ENCODE assay signal across 11 cellular contexts in genomic region chr15:66253296-66253642, GRCh38. TPM values are rescaled to one million over a fixed set of nuclear protein-coding genes. Genes with fewer than 3 reads are reported as not detected.
DNase-seq lines count a peak whose midpoint lies in the region; ATAC-seq and TF ChIP-seq lines count a peak whose summit lies in the region.
"Had no signal": no experiment of that assay in that cellular context is flagged by ENCODE, and none has a peak within 500 bp of the region (broad histone marks: within the 10 kb centered on the region; RNA-seq: fewer than 3 reads in every experiment).

No MANE protein-coding gene starts in this region.

- H3K27ac ChIP-seq in right cardiac atrium (ENCODE audit: low read length) (no peak overlapping the region), skeletal muscle tissue (ENCODE audit: low read depth, low read length) (no peak overlapping the region)

- H3K27me3 Mint-ChIP-seq in natural killer cell treated with Interleukin-12 subunit alpha and Interleukin-12 subunit beta and Interleukin-15 and Interleukin-18, amount 100 ng/mL, for 72 hours = peaks cover 53 to 66% of the 10 kb centered on the region in 2 donors
- H3K27me3 Mint-ChIP-seq in activated T-helper 1 cell treated with anti-CD3 and anti-CD28 coated beads, Interleukin-12 subunit alpha, Interleukin-12 subunit beta, Interleukin-2, Interleukin-4 antibody, amounts not matched to agents 30 ng/mL and 10 ng/mL and 1 ng/mL, durations not matched to agents 14 hours and 24 hours and 36 hours (ENCODE audit: insufficient read depth) = peaks cover 76% of the 10 kb centered on the region

- H3K4me1 ChIP-seq in right cardiac atrium (ENCODE audit: control insufficient read depth, insufficient read depth, low read length) = peaks cover 2% of the 10 kb centered on the region
- peaks cover 12 to 22% (median 18%) of the 10 kb centered on the region in 3 donors for H3K4me1 ChIP-seq in skeletal muscle tissue (ENCODE audit: control insufficient read depth in 3 of 3, insufficient read depth in 3 of 3, low read length in 3 of 3)

- ATAC-seq in SK-N-SH treated with all-trans-retinoic acid at 6 μM for 48 hours (peak; percentile 24), right cardiac atrium (peak in 1 of 2 donors; percentile 22)
- no peak for ATAC-seq in natural killer cell treated with Interleukin-12 subunit alpha and Interleukin-12 subunit beta and Interleukin-15 and Interleukin-18, amount 100 ng/mL, for 72 hours

- H3K4me3 ChIP-seq in GM12864 (ENCODE audit: low read depth, low read length) (peak overlapping the region; percentile 5), right cardiac atrium (ENCODE audit: low read length) (peak overlapping the region; percentile 40), skeletal muscle tissue (ENCODE audit: low read length in 3 of 3) (peak overlapping the region; percentile 70 to 73 (median 72))

- H3K36me3 Mint-ChIP-seq in natural killer cell treated with Interleukin-12 subunit alpha and Interleukin-12 subunit beta and Interleukin-15 and Interleukin-18, amount 100 ng/mL, for 72 hours = no peaks in the 10 kb centered on the region
- peaks cover 3% of the 10 kb centered on the region for H3K36me3 Mint-ChIP-seq in activated T-helper 1 cell treated with anti-CD3 and anti-CD28 coated beads, Interleukin-12 subunit alpha, Interleukin-12 subunit beta, Interleukin-2, Interleukin-4 antibody, amounts not matched to agents 30 ng/mL and 10 ng/mL and 1 ng/mL, durations not matched to agents 14 hours and 24 hours and 36 hours (ENCODE audit: low read depth)

- H3K9ac ChIP-seq in skeletal muscle tissue (ENCODE audit: low read depth in 1 of 3, low read length in 3 of 3) = peak overlapping the region in 1 of 3 donors; percentile 50

- 1% methylated on average over 39 of the region's 39 CpGs for WGBS in right cardiac atrium

- H3K27me3 ChIP-seq in right cardiac atrium (ENCODE audit: control insufficient read depth, insufficient read depth) = no peaks in the 10 kb centered on the region
- H3K27me3 ChIP-seq in skeletal muscle tissue (ENCODE audit: control insufficient read depth in 3 of 3, insufficient read depth in 3 of 3, low read length in 3 of 3) = peaks cover 54 to 72% (median 69%) of the 10 kb centered on the region in 3 donors

- no peak overlapping the region for H3K27ac Mint-ChIP-seq in natural killer cell treated with Interleukin-12 subunit alpha and Interleukin-12 subunit beta and Interleukin-15 and Interleukin-18, amount 100 ng/mL, for 72 hours
- H3K27ac Mint-ChIP-seq in activated T-helper 1 cell treated with anti-CD3 and anti-CD28 coated beads, Interleukin-12 subunit alpha, Interleukin-12 subunit beta, Interleukin-2, Interleukin-4 antibody, amounts not matched to agents 30 ng/mL and 10 ng/mL and 1 ng/mL, durations not matched to agents 14 hours and 24 hours and 36 hours = no peak overlapping the region
- H3K27ac Mint-ChIP-seq: activated CD4-positive, alpha-beta T cell treated with anti-CD3 and anti-CD28 coated beads for 36 hours had no signal

- no peak overlapping the region for H3K4me3 Mint-ChIP-seq in natural killer cell treated with Interleukin-12 subunit alpha and Interleukin-12 subunit beta and Interleukin-15 and Interleukin-18, amount 100 ng/mL, for 72 hours
- no peak overlapping the region for H3K4me3 Mint-ChIP-seq in activated T-helper 1 cell treated with anti-CD3 and anti-CD28 coated beads, Interleukin-12 subunit alpha, Interleukin-12 subunit beta, Interleukin-2, Interleukin-4 antibody, amounts not matched to agents 30 ng/mL and 10 ng/mL and 1 ng/mL, durations not matched to agents 14 hours and 24 hours and 36 hours

- no peaks in the 10 kb centered on the region for H3K9me3 ChIP-seq in right cardiac atrium (ENCODE audit: control insufficient read depth, low read length)
- no peaks in the 10 kb centered on the region for H3K9me3 ChIP-seq in skeletal muscle tissue (ENCODE audit: control insufficient read depth in 3 of 3, low read length in 3 of 3)

- no peak for DNase-seq in GM12864 (ENCODE audit: low read depth)
- DNase-seq in right cardiac atrium = no peak
- no peak for DNase-seq in UCSD-AML1 (lab: John Stamatoyannopoulos, UW; ENCODE audit: unreplicated experiment)
- DNase-seq in natural killer cell treated with Interleukin-12 subunit alpha and Interleukin-12 subunit beta and Interleukin-15 and Interleukin-18, amount 100 ng/mL, for 72 hours (ENCODE audit: low spot score) = no peak
- no peak for DNase-seq in HT-29 (ENCODE audit: low spot score)
- DNase-seq in activated T-helper 1 cell treated with anti-CD3 and anti-CD28 coated beads, Interleukin-12 subunit alpha, Interleukin-12 subunit beta, Interleukin-2, Interleukin-4 antibody, amounts not matched to agents 30 ng/mL and 10 ng/mL and 1 ng/mL, durations not matched to agents 14 hours and 24 hours and 36 hours (ENCODE audit: low spot score) = no peak

- H3K4me1 Mint-ChIP-seq in natural killer cell treated with Interleukin-12 subunit alpha and Interleukin-12 subunit beta and Interleukin-15 and Interleukin-18, amount 100 ng/mL, for 72 hours (ENCODE audit: low read depth in 2 of 2) = peaks cover 6 to 8% of the 10 kb centered on the region in 2 donors
- H3K4me1 Mint-ChIP-seq in activated T-helper 1 cell treated with anti-CD3 and anti-CD28 coated beads, Interleukin-12 subunit alpha, Interleukin-12 subunit beta, Interleukin-2, Interleukin-4 antibody, amounts not matched to agents 30 ng/mL and 10 ng/mL and 1 ng/mL, durations not matched to agents 14 hours and 24 hours and 36 hours (ENCODE audit: low read depth) = peaks cover 15% of the 10 kb centered on the region

- intact Hi-C loops in right cardiac atrium (cut with DNase I) = loop anchor here in 1 of 4 donors (10.0 kb wide), 1 partner anchor 62 kb away; no protein-coding TSS in a partner anchor
- intact Hi-C loops in activated T-helper 1 cell treated with anti-CD3 and anti-CD28 coated beads, Interleukin-12 subunit alpha, Interleukin-12 subunit beta, Interleukin-2, Interleukin-4 antibody, amounts not matched to agents 30 ng/mL and 10 ng/mL and 1 ng/mL, durations not matched to agents 14 hours and 24 hours and 36 hours (cut with micrococcal nuclease) = loop anchor here (2.0 kb wide), 1 partner anchor 42 kb away; no protein-coding TSS in a partner anchor

- no peaks in the 10 kb centered on the region for H3K9me3 Mint-ChIP-seq in natural killer cell treated with Interleukin-12 subunit alpha and Interleukin-12 subunit beta and Interleukin-15 and Interleukin-18, amount 100 ng/mL, for 72 hours
- H3K9me3 Mint-ChIP-seq in activated T-helper 1 cell treated with anti-CD3 and anti-CD28 coated beads, Interleukin-12 subunit alpha, Interleukin-12 subunit beta, Interleukin-2, Interleukin-4 antibody, amounts not matched to agents 30 ng/mL and 10 ng/mL and 1 ng/mL, durations not matched to agents 14 hours and 24 hours and 36 hours = no peaks in the 10 kb centered on the region
- H3K9me3 Mint-ChIP-seq: neural crest cell had no signal

- no peak for TF ChIP-seq CTCF in GM12864 (IDR thresholded peaks at IDR 0.05; ENCODE audit: low read depth, low read length, missing control alignments)

- no peaks in the 10 kb centered on the region for H3K36me3 ChIP-seq in skeletal muscle tissue (ENCODE audit: control insufficient read depth in 3 of 3, insufficient read depth in 3 of 3, low read length in 3 of 3)

TF ChIP-seq in SK-N-SH treated with all-trans-retinoic acid at 6 μM for 48 hours, 23 proteins besides CTCF, POLR2A, EP300 and RAD21 (continues in another document):
- TF ChIP-seq ZNF8 (CRISPR knock-in tag; IDR thresholded peaks at IDR 0.05) (no peak), ZNF70 (CRISPR knock-in tag; IDR thresholded peaks at IDR 0.05) (no peak), PPARA (CRISPR knock-in tag; IDR thresholded peaks at IDR 0.05; ENCODE audit: borderline replicate concordance) (no peak), POU6F1 (CRISPR knock-in tag; IDR thresholded peaks at IDR 0.05; ENCODE audit: borderline replicate concordance, low read depth) (no peak), GLIS3 (CRISPR knock-in tag; IDR thresholded peaks at IDR 0.05) (no peak), RARB (CRISPR knock-in tag; IDR thresholded peaks at IDR 0.05) (no peak), ZFP30 (CRISPR knock-in tag; IDR thresholded peaks at IDR 0.05) (no peak), ZNF565 (CRISPR knock-in tag; conservative IDR thresholded peaks at IDR 0.05; ENCODE audit: low read depth) (no peak), TCF4 (CRISPR knock-in tag; IDR thresholded peaks at IDR 0.05; ENCODE audit: borderline replicate concordance) (no peak), BACH2 (CRISPR knock-in tag; IDR thresholded peaks at IDR 0.05; ENCODE audit: borderline replicate concordance) (no peak), ZFP3 (CRISPR knock-in tag; IDR thresholded peaks at IDR 0.05) (no peak)

RNA-seq across cellular contexts. Expression of gene MEGF11, which starts 0.3 kb away (rescaled TPM):
- total RNA-seq in right cardiac atrium = under 1 TPM in 2 of 4 donors, not detected in 2; 0.08 to 0.11 TPM
- polyA plus RNA-seq in right cardiac atrium = 0.11 TPM
- total RNA-seq in skeletal muscle tissue = 0.52 TPM
- not detected for total RNA-seq in natural killer cell treated with Interleukin-12 subunit alpha and Interleukin-12 subunit beta and Interleukin-15 and Interleukin-18, amount 100 ng/mL, for 72 hours
- 0.51 TPM in 1 of 2 replicates, not detected in the other for total RNA-seq in HT-29 (2014; rRNA removed; shearing (Covaris generic))
- total RNA-seq in activated T-helper 1 cell treated with anti-CD3 and anti-CD28 coated beads, Interleukin-12 subunit alpha, Interleukin-12 subunit beta, Interleukin-2, Interleukin-4 antibody, amounts not matched to agents 30 ng/mL and 10 ng/mL and 1 ng/mL, durations not matched to agents 14 hours and 24 hours and 36 hours = not detected in 2 replicates
- total RNA-seq: activated CD4-positive, alpha-beta T cell treated with anti-CD3 and anti-CD28 coated beads for 36 hours; dermis microvascular lymphatic vessel endothelial cell had no signal

RNA-seq across cellular contexts. Expression of gene DIS3L, which starts 40.1 kb away (rescaled TPM):
- total RNA-seq in right cardiac atrium = 10 to 100 TPM; 37.7 to 45.2 (median 42.6) TPM
- polyA plus RNA-seq in right cardiac atrium = 21.2 TPM
- total RNA-seq in skeletal muscle tissue = 28.7 TPM
- 10 to 100 TPM; 20.5 to 35.9 TPM for total RNA-seq in natural killer cell treated with Interleukin-12 subunit alpha and Interleukin-12 subunit beta and Interleukin-15 and Interleukin-18, amount 100 ng/mL, for 72 hours
- total RNA-seq in HT-29 (2014; rRNA removed; shearing (Covaris generic)) = 5.7 and 14.5 TPM in 2 replicates
- 47.7 and 56.0 TPM in 2 replicates for total RNA-seq in activated T-helper 1 cell treated with anti-CD3 and anti-CD28 coated beads, Interleukin-12 subunit alpha, Interleukin-12 subunit beta, Interleukin-2, Interleukin-4 antibody, amounts not matched to agents 30 ng/mL and 10 ng/mL and 1 ng/mL, durations not matched to agents 14 hours and 24 hours and 36 hours

Comparison
In these comparisons a context has a peak if more than half of its experiments do, and no peak if none do; other contexts are left out.
1. H3K4me3 ChIP-seq: peak in every context shown above with its lines; median percentile 72 in skeletal muscle tissue; 40 in right cardiac atrium; 5 in GM12864.